8 cellular contexts compared by ENCODE assay signal in the genomic region with DNA sequence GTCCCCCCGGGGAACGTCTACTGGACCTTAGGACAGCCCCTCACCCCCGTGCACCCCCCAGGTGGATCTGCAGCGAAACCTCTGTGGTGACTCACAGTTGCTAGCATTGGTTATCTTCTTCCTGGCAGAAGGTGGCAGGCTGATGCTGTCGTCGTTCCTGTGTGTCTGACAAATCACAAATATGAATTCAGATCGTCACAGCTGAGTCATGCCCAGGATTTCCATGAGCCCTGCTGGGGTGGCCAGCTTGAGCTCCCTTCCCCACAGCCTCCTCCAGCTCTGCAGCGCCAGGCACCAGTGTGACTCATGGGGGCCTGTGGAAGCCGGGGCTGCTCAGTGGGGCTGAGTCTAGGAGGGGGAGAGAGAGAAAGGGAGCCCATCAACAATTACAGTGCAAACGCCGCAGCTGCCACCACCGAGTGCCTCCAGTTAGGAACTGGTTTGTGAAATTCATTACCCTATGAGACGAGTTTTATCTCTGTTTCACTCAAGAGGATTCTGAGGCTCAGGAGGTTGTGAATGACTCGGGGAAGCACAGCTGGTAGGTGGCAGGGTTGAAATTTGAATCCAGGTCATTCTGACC.
DNase-seq lines count a peak whose midpoint lies in the region; ATAC-seq and TF ChIP-seq lines count a peak whose summit lies in the region.

No MANE protein-coding gene starts in this region.

- ATAC-seq in GM19452 (IDR thresholded peaks at IDR 0.05; ENCODE audit: unreplicated experiment): peak; percentile 42

- no peaks in the 10 kb centered on the region for H3K27me3 ChIP-seq in BLaER1 treated with 17β-estradiol and CSF1 and Interleukin-3, amounts not matched to agents 10 nM and 100 nM

- H3K4me2 ChIP-seq in BLaER1 treated with 17β-estradiol and CSF1 and Interleukin-3, amounts not matched to agents 10 nM and 100 nM: peak overlapping the region; percentile 80 to 96 (median 92)

- H4K20me1 ChIP-seq in BLaER1 treated with 17β-estradiol and CSF1 and Interleukin-3, amounts not matched to agents 10 nM and 100 nM: no peaks in the 10 kb centered on the region

- no peaks in the 10 kb centered on the region for H3K36me3 ChIP-seq in BLaER1 treated with 17β-estradiol and CSF1 and Interleukin-3, amounts not matched to agents 10 nM and 100 nM

- peak overlapping the region; percentile 83 to 93 (median 89) for H3K27ac ChIP-seq in BLaER1 treated with 17β-estradiol and CSF1 and Interleukin-3, amounts not matched to agents 10 nM and 100 nM

- H3K4me3 ChIP-seq in BLaER1 treated with 17β-estradiol and CSF1 and Interleukin-3, amounts not matched to agents 10 nM and 100 nM: peak overlapping the region; percentile 62 to 76 (median 70)
- peak overlapping the region; percentile 84 for H3K4me3 ChIP-seq in epithelial cell of proximal tubule (ENCODE audit: low read depth, low read length)

- H3K9ac ChIP-seq in BLaER1 treated with 17β-estradiol and CSF1 and Interleukin-3, amounts not matched to agents 10 nM and 100 nM: peak overlapping the region; percentile 74 to 90 (median 86)

- peak; percentile 88 for DNase-seq in HK-2 (ENCODE audit: unreplicated experiment)
- DNase-seq in NOMO-1 (lab: John Stamatoyannopoulos, UW; ENCODE audit: unreplicated experiment in 2 of 2): peak; percentile 67 to 84
- DNase-seq in activated T-cell treated with anti-CD3 and anti-CD28 coated beads for 24 hours (ENCODE audit: low read depth): peak; percentile 87
- peak; percentile 82 for DNase-seq in epithelial cell of proximal tubule (ENCODE audit: low read depth)
- DNase-seq in mucosa of gallbladder (ENCODE audit: low spot score): peak; percentile 84
- peak; percentile 69 to 76 for DNase-seq in stimulated activated CD8-positive, alpha-beta memory T cell treated with anti-CD3 and anti-CD28 coated beads, Interleukin-7, amount 100 ng/mL, for 1 hour (ENCODE audit: low read depth in 2 of 2)

- TF ChIP-seq CTCF in epithelial cell of proximal tubule (conservative IDR thresholded peaks at IDR 0.05; ENCODE audit: low read depth, low read length): peak; percentile 15

- peaks cover 0 to 31% (median 21%) of the 10 kb centered on the region in 11 experiments; a peak in 15 of 22 replicates for H3K9me3 ChIP-seq in BLaER1 treated with 17β-estradiol and CSF1 and Interleukin-3, amounts not matched to agents 10 nM and 100 nM (replicated peaks in 1 of 11)

- H3K4me1 ChIP-seq in BLaER1 treated with 17β-estradiol and CSF1 and Interleukin-3, amounts not matched to agents 10 nM and 100 nM: peaks cover 31 to 76% (median 59%) of the 10 kb centered on the region in 10 experiments

Comparison
In these comparisons a context has a peak if more than half of its experiments do, and no peak if none do; other contexts are left out.
1. Peak in every context shown above with its lines: DNase-seq, ATAC-seq, H3K4me3 ChIP-seq and H3K27ac ChIP-seq.